8 cellular contexts compared by ENCODE assay signal in genomic region chr1:159798893-159799292, GRCh38. TPM values are rescaled to one million over a fixed set of nuclear protein-coding genes. Genes with fewer than 3 reads are reported as not detected.
DNase-seq lines count a peak whose midpoint lies in the region; ATAC-seq, FAIRE-seq and TF ChIP-seq lines count a peak whose summit lies in the region.

No MANE protein-coding gene starts in this region.

- H3K4ac ChIP-seq in trophoblast cell (ENCODE audit: low read depth, low read length), result no peak overlapping the region

- ATAC-seq in GM21515 (IDR thresholded peaks at IDR 0.05; ENCODE audit: unreplicated experiment), result no peak
- no peak for ATAC-seq in GM21786 (IDR thresholded peaks at IDR 0.05; ENCODE audit: unreplicated experiment)

- WGBS in trophoblast cell (ENCODE audit: extremely low coverage, insufficient coverage, insufficient read length), result no CpG with 5 or more reads among the region's 2 CpGs

- no peak overlapping the region for H3K27ac ChIP-seq in trophoblast cell (ENCODE audit: low read depth, low read length)

- DNase-seq in OCI-M2 (lab: John Stamatoyannopoulos, UW; ENCODE audit: unreplicated experiment) (peak; percentile 17), globus pallidus (ENCODE audit: low spot score) (peak; percentile 67), trophoblast cell (peak; percentile 71 to 89)
- peak; percentile 76 for DNase-seq in activated effector memory CD4-positive, alpha-beta T cell treated with anti-CD3 and anti-CD28 coated beads, Interleukin-2, amount 50 U/mL, for 16 hours

- peak overlapping the region; percentile 7 for H3K9ac ChIP-seq in Loucy (ENCODE audit: low read depth, low read length, poor library complexity, severe bottlenecking)
- no peak overlapping the region for H3K9ac ChIP-seq in trophoblast cell (ENCODE audit: low read length)

- peak; percentile 95 for TF ChIP-seq CTCF in Loucy (conservative IDR thresholded peaks at IDR 0.05; ENCODE audit: low read length)

- H4K20me1 ChIP-seq in Loucy (ENCODE audit: insufficient read depth, low read length, poor library complexity, severe bottlenecking), result no peaks in the 10 kb centered on the region

- no peaks in the 10 kb centered on the region for H3K9me2 ChIP-seq in Loucy (replicated peaks; ENCODE audit: low read depth, low read length)

- H3K27me3 ChIP-seq in Loucy (ENCODE audit: insufficient read depth, low read length, poor library complexity, severe bottlenecking) (no peaks in the 10 kb centered on the region), trophoblast cell (ENCODE audit: insufficient read depth, low read length) (no peaks in the 10 kb centered on the region)

- no peak overlapping the region for H3K18ac ChIP-seq in trophoblast cell (ENCODE audit: low read length)

- peak overlapping the region; percentile 70 for H3K4me2 ChIP-seq in Loucy (ENCODE audit: low read depth, low read length, poor library complexity, severe bottlenecking)
- H3K4me2 ChIP-seq in trophoblast cell (ENCODE audit: low read length), result no peak overlapping the region

- no peak overlapping the region for H4K8ac ChIP-seq in trophoblast cell (ENCODE audit: low read depth, low read length)

- H3K79me1 ChIP-seq in trophoblast cell (ENCODE audit: low read length), result no peaks in the 10 kb centered on the region

- no peak overlapping the region for H2BK5ac ChIP-seq in trophoblast cell (ENCODE audit: low read depth, low read length, poor library complexity)

- H2AK5ac ChIP-seq in trophoblast cell (ENCODE audit: low read length), result no peak overlapping the region

- no peak overlapping the region for H2BK120ac ChIP-seq in trophoblast cell (ENCODE audit: insufficient read depth, low read length, poor library complexity)

- no peak overlapping the region for H4K12ac ChIP-seq in trophoblast cell (ENCODE audit: low read depth, low read length)

- H3K23ac ChIP-seq in trophoblast cell (ENCODE audit: low read length), result no peak overlapping the region

- H4K91ac ChIP-seq in trophoblast cell (ENCODE audit: low read depth, low read length), result no peak overlapping the region

- peak; percentile 78 for FAIRE-seq in G401.6 (lab: Jason Lieb, UNC)

- no peak overlapping the region for H3K4me3 ChIP-seq in Loucy (ENCODE audit: low read length, poor library complexity, severe bottlenecking)
- H3K4me3 ChIP-seq in trophoblast cell (ENCODE audit: low read depth, low read length), result no peak overlapping the region

- no peaks in the 10 kb centered on the region for H3K9me3 ChIP-seq in Loucy (ENCODE audit: insufficient read depth, low read depth, low read length)
- no peaks in the 10 kb centered on the region for H3K9me3 ChIP-seq in trophoblast cell (ENCODE audit: insufficient read depth, low read depth, low read length)

- H3K36me3 ChIP-seq in Loucy (ENCODE audit: insufficient read depth, low read length) (no peaks in the 10 kb centered on the region), trophoblast cell (ENCODE audit: control insufficient read depth in 1 of 2, insufficient read depth in 2 of 2, low read length in 2 of 2) (no peaks in the 10 kb centered on the region)

- H3K4me1 ChIP-seq in Loucy (ENCODE audit: insufficient read depth, low read length, poor library complexity, severe bottlenecking), result peaks cover 43% of the 10 kb centered on the region
- H3K4me1 ChIP-seq in trophoblast cell (ENCODE audit: control insufficient read depth in 1 of 2, insufficient read depth in 2 of 2, low read length in 2 of 2), result no peaks in the 10 kb centered on the region

- no peaks in the 10 kb centered on the region for H3K79me2 ChIP-seq in Loucy (ENCODE audit: insufficient read depth, low read length)
- H3K79me2 ChIP-seq in trophoblast cell (ENCODE audit: control insufficient read depth, insufficient read depth, low read length, poor library complexity), result no peaks in the 10 kb centered on the region

- H3F3A ChIP-seq in Loucy (ENCODE audit: low read depth), result no peaks in the 10 kb centered on the region

- no peak overlapping the region for H3K14ac ChIP-seq in trophoblast cell (ENCODE audit: low read length)

- H2BK12ac ChIP-seq in trophoblast cell (ENCODE audit: low read length), result no peak overlapping the region

- H2AFZ ChIP-seq in Loucy (ENCODE audit: low read length), result peak overlapping the region; percentile 53; the same call in 1 of the 2 replicates
- no peak overlapping the region for H2AFZ ChIP-seq in trophoblast cell (ENCODE audit: insufficient read depth, low read length, poor library complexity)

RNA-seq across cellular contexts. Expression of gene FCRL6, which starts 3.3 kb away (rescaled TPM):
- not detected in 2 replicates for polyA plus RNA-seq in trophoblast cell (2013)

RNA-seq across cellular contexts. Expression of gene DUSP23, which starts 18.1 kb away (rescaled TPM):
- 26.4 and 27.9 TPM in 2 replicates for polyA plus RNA-seq in trophoblast cell (2013)

RNA-seq across cellular contexts. Expression of gene SLAMF8, which starts 27.8 kb away (rescaled TPM):
- polyA plus RNA-seq in trophoblast cell (2013), result 0.42 and 0.51 TPM in 2 replicates

Comparison
In these comparisons a context has a peak if more than half of its experiments do, and no peak if none do; other contexts are left out.
1. DNase-seq: peak in every context shown above with its lines; median percentile 80 in trophoblast cell; 76 in activated effector memory CD4-positive, alpha-beta T cell treated with anti-CD3 and anti-CD28 coated beads, Interleukin-2, amount 50 U/mL, for 16 hours; 67 in globus pallidus; 17 in OCI-M2.